26 cellular contexts compared by ENCODE assay signal in the genomic region with DNA sequence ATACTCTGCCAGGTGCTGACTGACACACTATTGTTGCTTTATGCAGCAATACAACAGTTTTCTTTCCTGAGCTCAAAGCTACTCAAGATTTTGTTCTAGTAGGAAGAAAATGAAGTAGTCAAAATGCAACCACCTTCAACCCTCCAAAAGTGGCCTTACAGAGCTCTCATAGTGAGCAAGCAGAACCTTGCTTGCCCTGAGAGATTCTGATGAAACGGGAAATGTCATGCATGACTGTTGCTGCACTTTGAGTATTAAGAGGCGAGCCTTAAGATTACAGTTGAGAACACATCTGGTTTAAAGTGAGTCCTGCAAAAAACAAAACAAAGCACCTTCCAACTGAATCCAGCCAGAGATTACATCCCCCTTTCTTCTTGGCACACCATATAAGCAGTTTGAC. TPM values are rescaled to one million over a fixed set of nuclear protein-coding genes. Genes with fewer than 3 reads are reported as not detected.
DNase-seq lines count a peak whose midpoint lies in the region; ATAC-seq and TF ChIP-seq lines count a peak whose summit lies in the region.
"Had no signal": no experiment of that assay in that cellular context is flagged by ENCODE, and none has a peak within 500 bp of the region (broad histone marks: within the 10 kb centered on the region; RNA-seq: fewer than 3 reads in every experiment).

No MANE protein-coding gene starts in this region.

- H3K27me3 Mint-ChIP-seq in activated T-cell treated with anti-CD3 and anti-CD28 coated beads, Interleukin-2, amount 50 U/mL, for 72 hours (ENCODE audit: low read depth) = no peaks in the 10 kb centered on the region
- H3K27me3 Mint-ChIP-seq in activated T-cell treated with anti-CD3 and anti-CD28 coated beads, Interleukin-2, amount 50 U/mL, for 4 hours (ENCODE audit: low read depth) = no peaks in the 10 kb centered on the region
- no peaks in the 10 kb centered on the region for H3K27me3 Mint-ChIP-seq in activated naive CD8-positive, alpha-beta T cell treated with anti-CD3 and anti-CD28 coated beads, Interleukin-2, amount 50 U/mL, for 24 hours
- H3K27me3 Mint-ChIP-seq: activated naive CD8-positive, alpha-beta T cell; CD4-positive, alpha-beta T cell had no signal

- H3K4me3 ChIP-seq in adipocyte (ENCODE audit: low read length) (no peak overlapping the region), thyroid gland (replicated peaks in 1 of 3) (no peak overlapping the region)
- H3K4me3 ChIP-seq: left ventricle myocardium inferior, pancreas, skin epidermis had no signal

- H3K27ac ChIP-seq in thyroid gland = peak overlapping the region; percentile 35 to 51 (median 44)
- H3K27ac ChIP-seq: left ventricle myocardium inferior, pancreas, skin epidermis had no signal

- H3K4me1 Mint-ChIP-seq in activated T-cell treated with anti-CD3 and anti-CD28 coated beads, Interleukin-2, amount 50 U/mL, for 72 hours (ENCODE audit: low read depth) = peaks cover 16% of the 10 kb centered on the region
- H3K4me1 Mint-ChIP-seq in activated T-cell treated with anti-CD3 and anti-CD28 coated beads, Interleukin-2, amount 50 U/mL, for 4 hours (ENCODE audit: low read depth) = no peaks in the 10 kb centered on the region
- H3K4me1 Mint-ChIP-seq in activated naive CD8-positive, alpha-beta T cell treated with anti-CD3 and anti-CD28 coated beads, Interleukin-2, amount 50 U/mL, for 24 hours = no peaks in the 10 kb centered on the region

- H3K27me3 ChIP-seq in adipocyte (replicated peaks; ENCODE audit: control insufficient read depth, insufficient read depth, low read length) (no peaks in the 10 kb centered on the region), thyroid gland (no peaks in the 10 kb centered on the region)
- H3K27me3 ChIP-seq: pancreas had no signal

- H3K4me3 Mint-ChIP-seq in activated T-cell treated with anti-CD3 and anti-CD28 coated beads, Interleukin-2, amount 50 U/mL, for 72 hours = peak overlapping the region in 1 of 2 donors; percentile 71
- no peak overlapping the region for H3K4me3 Mint-ChIP-seq in activated T-cell treated with anti-CD3 and anti-CD28 coated beads, Interleukin-2, amount 50 U/mL, for 4 hours
- H3K4me3 Mint-ChIP-seq in activated naive CD8-positive, alpha-beta T cell treated with anti-CD3 and anti-CD28 coated beads, Interleukin-2, amount 50 U/mL, for 24 hours = no peak overlapping the region
- H3K4me3 Mint-ChIP-seq: activated naive CD8-positive, alpha-beta T cell; CD4-positive, alpha-beta T cell; T-helper 1 cell treated with Interleukin-12 subunit alpha and Interleukin-12 subunit beta and Interleukin-4 antibody, amounts not matched to agents 30 μg/mL and 1 μg/mL, for 36 hours had no signal

- no peak overlapping the region for H3K9ac ChIP-seq in adipocyte (ENCODE audit: low read length)

- H3K36me3 ChIP-seq in adipocyte (ENCODE audit: control insufficient read depth, insufficient read depth, low read length, severe bottlenecking) (no peaks in the 10 kb centered on the region), thyroid gland (no peaks in the 10 kb centered on the region)
- H3K36me3 ChIP-seq: left ventricle myocardium inferior, pancreas had no signal

- H3K4me1 ChIP-seq in adipocyte (ENCODE audit: control insufficient read depth, insufficient read depth, low read length) (peaks cover 43% of the 10 kb centered on the region), thyroid gland (peaks cover 16 to 41% of the 10 kb centered on the region in 2 donors)

- no peaks in the 10 kb centered on the region for H3K36me3 Mint-ChIP-seq in activated T-cell treated with anti-CD3 and anti-CD28 coated beads, Interleukin-2, amount 50 U/mL, for 72 hours (ENCODE audit: insufficient read depth in 2 of 2)
- no peaks in the 10 kb centered on the region for H3K36me3 Mint-ChIP-seq in activated T-cell treated with anti-CD3 and anti-CD28 coated beads, Interleukin-2, amount 50 U/mL, for 4 hours (ENCODE audit: insufficient read depth)
- H3K36me3 Mint-ChIP-seq in activated naive CD8-positive, alpha-beta T cell treated with anti-CD3 and anti-CD28 coated beads, Interleukin-2, amount 50 U/mL, for 24 hours (ENCODE audit: low read depth) = no peaks in the 10 kb centered on the region
- H3K36me3 Mint-ChIP-seq: activated naive CD8-positive, alpha-beta T cell had no signal

- H3K27ac Mint-ChIP-seq in activated T-cell treated with anti-CD3 and anti-CD28 coated beads, Interleukin-2, amount 50 U/mL, for 72 hours = peak overlapping the region; percentile 57
- no peak overlapping the region for H3K27ac Mint-ChIP-seq in activated naive CD8-positive, alpha-beta T cell treated with anti-CD3 and anti-CD28 coated beads, Interleukin-2, amount 50 U/mL, for 24 hours
- H3K27ac Mint-ChIP-seq: activated naive CD8-positive, alpha-beta T cell; CD4-positive, alpha-beta T cell; T-helper 1 cell treated with Interleukin-12 subunit alpha and Interleukin-12 subunit beta and Interleukin-4 antibody, amounts not matched to agents 30 μg/mL and 1 μg/mL, for 36 hours had no signal

- no peak for TF ChIP-seq POLR2A in thyroid gland (IDR thresholded peaks at IDR 0.05)

- peak; percentile 4 to 19 for DNase-seq in activated T-cell treated with anti-CD3 and anti-CD28 coated beads, Interleukin-2, amount 50 U/mL, for 72 hours
- no peak for DNase-seq in activated T-cell treated with anti-CD3 and anti-CD28 coated beads, Interleukin-2, amount 50 U/mL, for 4 hours
- DNase-seq in adipocyte (ENCODE audit: low read depth) (peak; percentile 33), thyroid gland (peak; percentile 38 to 52), DMS153 treated with DMSO at 0.1 percent for 48 hours (lab: John Stamatoyannopoulos, UW; ENCODE audit: unreplicated experiment) (no peak), hippocampal formation (lab: John Stamatoyannopoulos, UW) (no peak)
- no peak for DNase-seq in activated naive CD8-positive, alpha-beta T cell treated with anti-CD3 and anti-CD28 coated beads, Interleukin-2, amount 50 U/mL, for 24 hours
- DNase-seq: activated CD4-positive, CD25-positive, alpha-beta regulatory T cell treated with anti-CD3 and anti-CD28 coated beads, Interleukin-2, amount 50 U/mL, for 72 hours; activated T-cell treated with anti-CD3 and anti-CD28 coated beads for 4 hours; CD4-positive, alpha-beta T cell; central memory CD4-positive, alpha-beta T cell; DND-41; effector memory CD4-positive, alpha-beta T cell; H7; Kasumi-1; left ventricle myocardium inferior; NCI-H1417 treated with DMSO at 0.1 percent for 48 hours; NK-92 treated with Interleukin-12 subunit alpha and Interleukin-12 subunit beta, amount 100 ng/mL, for 24 hours; pancreas; stimulated activated naive CD8-positive, alpha-beta T cell treated with anti-CD3 and anti-CD28 coated beads, Interleukin-15, Interleukin-2, amounts not matched to agents 100 U/mL and 50 U/mL, for 24 hours had no signal

- ATAC-seq in activated T-cell treated with anti-CD3 and anti-CD28 coated beads, Interleukin-2, amount 50 U/mL, for 72 hours (replicated peaks in 1 of 2) = peak; percentile 88 to 93
- no peak for ATAC-seq in activated T-cell treated with anti-CD3 and anti-CD28 coated beads, Interleukin-2, amount 50 U/mL, for 4 hours
- ATAC-seq in HG02798 (IDR thresholded peaks at IDR 0.05; ENCODE audit: poor library complexity, unreplicated experiment) = peak; percentile 48
- no peak for ATAC-seq in activated naive CD8-positive, alpha-beta T cell treated with anti-CD3 and anti-CD28 coated beads, Interleukin-2, amount 50 U/mL, for 24 hours
- ATAC-seq: pancreas; stimulated activated naive CD8-positive, alpha-beta T cell treated with anti-CD3 and anti-CD28 coated beads, Interleukin-15, Interleukin-2, amounts not matched to agents 100 U/mL and 50 U/mL, for 24 hours had no signal

- 17 to 40% methylated on average over 2 of the region's 2 CpGs for WGBS in thyroid gland, 2 donors

- intact Hi-C loops in thyroid gland (cut with DNase I) = no loop called here

- H3K9me3 ChIP-seq in adipocyte (ENCODE audit: control insufficient read depth, low read length) (no peaks in the 10 kb centered on the region), thyroid gland (no peaks in the 10 kb centered on the region)
- H3K9me3 ChIP-seq: left ventricle myocardium inferior, pancreas had no signal

- no peaks in the 10 kb centered on the region for H3K9me3 Mint-ChIP-seq in activated T-cell treated with anti-CD3 and anti-CD28 coated beads, Interleukin-2, amount 50 U/mL, for 72 hours
- no peaks in the 10 kb centered on the region for H3K9me3 Mint-ChIP-seq in activated T-cell treated with anti-CD3 and anti-CD28 coated beads, Interleukin-2, amount 50 U/mL, for 4 hours
- no peaks in the 10 kb centered on the region for H3K9me3 Mint-ChIP-seq in activated naive CD8-positive, alpha-beta T cell treated with anti-CD3 and anti-CD28 coated beads, Interleukin-2, amount 50 U/mL, for 24 hours
- H3K9me3 Mint-ChIP-seq: CD4-positive, alpha-beta T cell; T-helper 1 cell treated with Interleukin-12 subunit alpha and Interleukin-12 subunit beta and Interleukin-4 antibody, amounts not matched to agents 30 μg/mL and 1 μg/mL, for 36 hours had no signal

- no peak for TF ChIP-seq CTCF in thyroid gland (IDR thresholded peaks at IDR 0.05)

RNA-seq across cellular contexts. Expression of gene MINDY4B, which starts 29.7 kb away (rescaled TPM):
- total RNA-seq in activated T-cell treated with anti-CD3 and anti-CD28 coated beads, Interleukin-2, amount 50 U/mL, for 72 hours = not detected
- total RNA-seq in activated T-cell treated with anti-CD3 and anti-CD28 coated beads, Interleukin-2, amount 50 U/mL, for 4 hours = not detected
- not detected for total RNA-seq in thyroid gland
- total RNA-seq: A673; CD4-positive, alpha-beta T cell; H7; pancreas; ureter had no signal

Comparison
In these comparisons a context has a peak if more than half of its experiments do, and no peak if none do; other contexts are left out.
1. ATAC-seq: peak in activated T-cell treated with anti-CD3 and anti-CD28 coated beads, Interleukin-2, amount 50 U/mL, for 72 hours (2 of 2) and HG02798 (single experiment); none in activated T-cell treated with anti-CD3 and anti-CD28 coated beads, Interleukin-2, amount 50 U/mL, for 4 hours (0 of 2) and activated naive CD8-positive, alpha-beta T cell treated with anti-CD3 and anti-CD28 coated beads, Interleukin-2, amount 50 U/mL, for 24 hours (single experiment).
2. DNase-seq: peak in activated T-cell treated with anti-CD3 and anti-CD28 coated beads, Interleukin-2, amount 50 U/mL, for 72 hours (2 of 2), adipocyte (single experiment) and thyroid gland (2 of 2); none in activated T-cell treated with anti-CD3 and anti-CD28 coated beads, Interleukin-2, amount 50 U/mL, for 4 hours (single experiment), DMS153 treated with DMSO at 0.1 percent for 48 hours (single experiment), hippocampal formation (0 of 2) and activated naive CD8-positive, alpha-beta T cell treated with anti-CD3 and anti-CD28 coated beads, Interleukin-2, amount 50 U/mL, for 24 hours (single experiment).